Comparison of ENCODE assay signal across 14 cellular contexts in the genomic region with DNA sequence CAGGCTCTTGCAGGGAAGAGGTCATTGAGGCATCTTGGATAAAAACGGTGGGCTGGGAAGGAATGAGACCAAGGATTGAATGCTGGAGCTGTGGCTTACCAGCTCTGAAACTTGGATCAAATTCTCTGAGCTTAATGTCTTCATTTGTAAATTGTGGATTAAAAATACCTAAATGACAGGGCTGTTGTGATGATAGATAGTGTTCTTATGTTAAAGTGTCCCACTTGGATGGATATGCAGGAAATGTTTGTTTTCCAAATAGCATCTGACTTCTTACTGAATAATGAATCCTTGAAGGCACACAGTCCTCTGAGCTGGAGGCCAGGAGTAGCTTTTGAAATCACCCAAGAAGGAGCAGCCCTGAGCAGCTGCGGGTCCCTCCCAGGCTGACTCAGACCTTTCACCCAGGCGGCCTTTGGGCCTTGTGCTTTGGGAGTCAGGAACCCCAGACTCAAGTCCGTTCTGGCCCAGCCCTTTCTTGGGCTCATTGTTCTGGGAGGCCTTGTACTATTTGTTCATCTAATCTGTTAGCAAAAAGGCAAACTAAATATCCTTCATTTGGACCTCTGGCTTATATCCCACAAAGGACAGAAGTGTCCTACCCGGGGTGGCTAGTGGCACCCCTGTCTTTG.
DNase-seq lines count a peak whose midpoint lies in the region; ATAC-seq, FAIRE-seq and TF ChIP-seq lines count a peak whose summit lies in the region.
"Had no signal": no experiment of that assay in that cellular context is flagged by ENCODE, and none has a peak within 500 bp of the region (broad histone marks: within the 10 kb centered on the region; RNA-seq: fewer than 3 reads in every experiment).

No MANE protein-coding gene starts in this region.

- H3K4me3 ChIP-seq in cardiac fibroblast (replicated peaks in 1 of 2; ENCODE audit: low read depth in 2 of 2, low read length in 2 of 2) (no peak overlapping the region), small intestine (ENCODE audit: low read depth in 1 of 2, low read length in 2 of 2) (no peak overlapping the region)

- H3K27ac ChIP-seq in small intestine (ENCODE audit: low read depth in 1 of 2, low read length in 1 of 2): peak overlapping the region; percentile 66 to 82
- H3K27ac ChIP-seq: neutrophil had no signal

- no peaks in the 10 kb centered on the region for H3K9me3 ChIP-seq in small intestine (ENCODE audit: control insufficient read depth, low read depth)
- H3K9me3 ChIP-seq: neutrophil had no signal

- WGBS in small intestine, 3 donors: 11 to 38% (median 20%) methylated on average over 5 of the region's 5 CpGs

- intact Hi-C loops in left colon (cut with DNase I, micrococcal nuclease): no loop called here

- H3K4me1 ChIP-seq in small intestine (ENCODE audit: control insufficient read depth in 2 of 2, insufficient read depth in 1 of 2, low read depth in 1 of 2, low read length in 1 of 2): peaks cover 7 to 11% of the 10 kb centered on the region in 2 donors

- no peaks in the 10 kb centered on the region for H3K36me3 ChIP-seq in small intestine (ENCODE audit: control insufficient read depth in 2 of 2, insufficient read depth in 2 of 2, low read length in 2 of 2)
- H3K36me3 ChIP-seq: neutrophil had no signal

- no peak for TF ChIP-seq CTCF in cardiac fibroblast (IDR thresholded peaks at IDR 0.05; ENCODE audit: low read depth, low read length)

- ATAC-seq in left colon (peak; percentile 40), HG02798 (IDR thresholded peaks at IDR 0.05; ENCODE audit: poor library complexity, unreplicated experiment) (no peak), HG03432 (IDR thresholded peaks at IDR 0.05; ENCODE audit: unreplicated experiment) (no peak)

- FAIRE-seq in small intestine (lab: Jason Lieb, UNC): no peak
- FAIRE-seq: frontal cortex had no signal

- DNase-seq in HT-29 (ENCODE audit: low spot score): peak; percentile 2
- peak; percentile 15 to 19 for DNase-seq in cardiac fibroblast (ENCODE audit: low read depth in 2 of 2)
- peak; percentile 38 to 48 for DNase-seq in left colon
- peak; percentile 95 for DNase-seq in small intestine
- DNase-seq in KG1 (lab: John Stamatoyannopoulos, UW): no peak
- DNase-seq: activated CD4-positive, alpha-beta T cell treated with anti-CD3 and anti-CD28 coated beads for 1 hour; activated effector memory CD4-positive, alpha-beta T cell treated with anti-CD3 and anti-CD28 coated beads, Interleukin-2, amount 50 U/mL, for 16 hours; DMS 273 treated with DMSO at 0.1 percent for 48 hours; NCI-H146; NCI-H2227 treated with DMSO at 0.1 percent for 48 hours had no signal

- no peaks in the 10 kb centered on the region for H3K27me3 ChIP-seq in small intestine (ENCODE audit: control insufficient read depth in 2 of 2, insufficient read depth in 2 of 2, low read length in 2 of 2)
